In genomic region chr9:27386759-27387158, GRCh38 we compare ENCODE assay signal across 18 cellular contexts.
DNase-seq lines count a peak whose midpoint lies in the region; ATAC-seq, FAIRE-seq and TF ChIP-seq lines count a peak whose summit lies in the region.
"Had no signal": no experiment of that assay in that cellular context is flagged by ENCODE, and none has a peak within 500 bp of the region (broad histone marks: within the 10 kb centered on the region; RNA-seq: fewer than 3 reads in every experiment).

No MANE protein-coding gene starts in this region.

- ATAC-seq in HG03354 (IDR thresholded peaks at IDR 0.05; ENCODE audit: poor library complexity, severe bottlenecking, unreplicated experiment): peak; percentile 56
- ATAC-seq: activated CD4-positive, CD25-positive, alpha-beta regulatory T cell treated with anti-CD3 and anti-CD28 coated beads, Interleukin-2, amount 50 U/mL, for 24 hours; activated naive CD8-positive, alpha-beta T cell treated with anti-CD3 and anti-CD28 coated beads, Interleukin-2, amount 50 U/mL, for 24 hours; natural killer cell; T-helper 17 cell had no signal

- peak overlapping the region; percentile 6 to 89 (median 18) for H3K27ac Mint-ChIP-seq in nephron
- H3K27ac Mint-ChIP-seq in activated naive CD4-positive, alpha-beta T cell treated with anti-CD3 and anti-CD28 coated beads, Interleukin-2, amount 10 ng/mL, durations not matched to agents 7 days and 5 days: no peak overlapping the region
- H3K27ac Mint-ChIP-seq: activated naive CD8-positive, alpha-beta T cell treated with anti-CD3 and anti-CD28 coated beads, Interleukin-2, amount 50 U/mL, for 24 hours; natural killer cell; T-helper 17 cell had no signal

- peak; percentile 57 for FAIRE-seq in GM12891 (lab: Jason Lieb, UNC)

- peaks cover 66% of the 10 kb centered on the region for H3K4me1 Mint-ChIP-seq in nephron
- peaks cover 5% of the 10 kb centered on the region for H3K4me1 Mint-ChIP-seq in activated naive CD4-positive, alpha-beta T cell treated with anti-CD3 and anti-CD28 coated beads, Interleukin-2, amount 10 ng/mL, durations not matched to agents 7 days and 5 days
- H3K4me1 Mint-ChIP-seq: natural killer cell had no signal

- no peak overlapping the region for H3K4me3 Mint-ChIP-seq in nephron
- H3K4me3 Mint-ChIP-seq in activated naive CD4-positive, alpha-beta T cell treated with anti-CD3 and anti-CD28 coated beads, Interleukin-2, amount 10 ng/mL, durations not matched to agents 7 days and 5 days: no peak overlapping the region
- H3K4me3 Mint-ChIP-seq: activated naive CD8-positive, alpha-beta T cell treated with anti-CD3 and anti-CD28 coated beads, Interleukin-2, amount 50 U/mL, for 24 hours; natural killer cell; T-helper 17 cell had no signal

- TF ChIP-seq POLR2A in GM12891 (IDR thresholded peaks at IDR 0.05; ENCODE audit: low read depth, low read length): no peak

- CTCF ChIA-PET in activated naive CD4-positive, alpha-beta T cell treated with anti-CD3 and anti-CD28 coated beads, Interleukin-2, amount 10 ng/mL, durations not matched to agents 7 days and 5 days (lab: Charles Lee): no interaction called here

- TF ChIP-seq CTCF in nephron (IDR thresholded peaks at IDR 0.05; ENCODE audit: unreplicated experiment in 3 of 3): no peak

- H3K27ac ChIP-seq in caudate nucleus (ENCODE audit: low read depth, low read length): peak overlapping the region; percentile 52
- H3K27ac ChIP-seq: cardiac muscle cell had no signal

- no peaks in the 10 kb centered on the region for H3K9me3 Mint-ChIP-seq in nephron
- no peaks in the 10 kb centered on the region for H3K9me3 Mint-ChIP-seq in activated naive CD4-positive, alpha-beta T cell treated with anti-CD3 and anti-CD28 coated beads, Interleukin-2, amount 10 ng/mL, durations not matched to agents 7 days and 5 days
- H3K9me3 Mint-ChIP-seq: activated naive CD8-positive, alpha-beta T cell treated with anti-CD3 and anti-CD28 coated beads, Interleukin-2, amount 50 U/mL, for 24 hours; natural killer cell had no signal

- no peaks in the 10 kb centered on the region for H3K36me3 Mint-ChIP-seq in nephron (ENCODE audit: low read depth)
- H3K36me3 Mint-ChIP-seq in activated naive CD4-positive, alpha-beta T cell treated with anti-CD3 and anti-CD28 coated beads, Interleukin-2, amount 10 ng/mL, durations not matched to agents 7 days and 5 days: no peaks in the 10 kb centered on the region
- H3K36me3 Mint-ChIP-seq: natural killer cell had no signal

- DNase-seq in GM12891 (ENCODE audit: insufficient read length, low spot score) (no peak), caudate nucleus (lab: John Stamatoyannopoulos, UW) (no peak), NCI-H2171 treated with DMSO at 0.1 percent for 48 hours (lab: John Stamatoyannopoulos, UW) (no peak), NCI-H146 treated with DMSO at 0.1 percent for 48 hours (lab: John Stamatoyannopoulos, UW; ENCODE audit: unreplicated experiment) (no peak)
- DNase-seq in activated naive CD4-positive, alpha-beta T cell treated with anti-CD3 and anti-CD28 coated beads, Interleukin-2, amount 10 ng/mL, durations not matched to agents 7 days and 5 days: no peak
- DNase-seq in stimulated activated CD4-positive, alpha-beta T cell treated with anti-CD3 and anti-CD28 coated beads, Interleukin-12 subunit alpha, Interleukin-12 subunit beta, amount 100 ng/mL, for 4 hours: no peak
- DNase-seq: activated naive CD8-positive, alpha-beta T cell treated with anti-CD3 and anti-CD28 coated beads, Interleukin-2, amount 50 U/mL, for 24 hours; esophagus squamous epithelium; natural killer cell; NCI-H1417; NCI-H345; retina; Right ventricle myocardium superior; T-helper 17 cell had no signal

- H3K27me3 Mint-ChIP-seq in nephron (ENCODE audit: low read depth): no peaks in the 10 kb centered on the region
- peaks cover 20% of the 10 kb centered on the region for H3K27me3 Mint-ChIP-seq in activated naive CD4-positive, alpha-beta T cell treated with anti-CD3 and anti-CD28 coated beads, Interleukin-2, amount 10 ng/mL, durations not matched to agents 7 days and 5 days
- H3K27me3 Mint-ChIP-seq: activated naive CD8-positive, alpha-beta T cell treated with anti-CD3 and anti-CD28 coated beads, Interleukin-2, amount 50 U/mL, for 24 hours had no signal

TF ChIP-seq in GM12891, 5 proteins besides CTCF, POLR2A, EP300 and RAD21:
- TF ChIP-seq POU2F2 (IDR thresholded peaks at IDR 0.05; ENCODE audit: low read depth, low read length): no peak
- no peak for TF ChIP-seq SPI1 (IDR thresholded peaks at IDR 0.05; ENCODE audit: low read depth, low read length)
- no peak for TF ChIP-seq POLR2AphosphoS5 (IDR thresholded peaks at IDR 0.05; ENCODE audit: low read depth, low read length)
- no peak for TF ChIP-seq PAX5 (IDR thresholded peaks at IDR 0.05; ENCODE audit: insufficient read depth, low read length, severe bottlenecking)
- TF ChIP-seq TAF1 (IDR thresholded peaks at IDR 0.05; ENCODE audit: low read depth, low read length): no peak
TF ChIP-seq in GM12891: peak in this region for 0.
